In the genomic region with DNA sequence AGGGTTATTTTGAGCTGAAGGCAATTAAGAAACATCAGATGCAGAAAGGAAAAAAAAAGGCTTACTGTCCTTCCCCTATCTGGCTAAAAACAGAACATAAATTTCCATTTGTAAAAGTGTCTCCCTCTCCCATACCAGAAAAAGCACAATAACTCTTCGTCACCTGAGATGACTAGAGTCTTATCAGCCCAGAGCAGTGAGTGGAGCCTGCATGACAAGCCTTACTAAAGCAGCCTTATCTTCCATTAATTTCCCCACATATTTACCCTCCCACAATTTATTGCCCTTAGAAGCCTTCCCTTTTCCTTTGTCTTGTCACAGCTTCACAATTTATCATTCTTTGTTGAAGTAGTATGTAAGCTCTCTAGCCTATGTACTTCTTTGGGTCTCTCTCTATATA, we compare ENCODE assay signal across 1 cellular context.
TF ChIP-seq lines count a peak whose summit lies in the region.

No MANE protein-coding gene starts in this region.

TF ChIP-seq in K562, 482 proteins besides CTCF, POLR2A, EP300 and RAD21 (continued from another document and continues in another):
- TF ChIP-seq ZBTB40 (IDR thresholded peaks at IDR 0.05) (no peak), ZBTB40 (CRISPR knock-in tag; IDR thresholded peaks at IDR 0.05) (no peak), ZNF324 (CRISPR knock-in tag; IDR thresholded peaks at IDR 0.05) (no peak), DACH1 (IDR thresholded peaks at IDR 0.05; ENCODE audit: partially characterized antibody) (peak; percentile 97), TAF1 (IDR thresholded peaks at IDR 0.05; ENCODE audit: control insufficient read depth, extremely low read depth, insufficient read depth, low read length, severe bottlenecking) (no peak), EGR1 (conservative IDR thresholded peaks at IDR 0.05) (peak; percentile 71), SIRT6 (IDR thresholded peaks at IDR 0.05; ENCODE audit: low read depth, low read length) (no peak), ZNF830 (CRISPR knock-in tag; IDR thresholded peaks at IDR 0.05) (no peak), FOXK1 (CRISPR knock-in tag; IDR thresholded peaks at IDR 0.05; ENCODE audit: borderline replicate concordance) (no peak), TRIM28 (IDR thresholded peaks at IDR 0.05) (peak; percentile 83), SOX6 (IDR thresholded peaks at IDR 0.05) (peak; percentile 100), ZNF212 (CRISPR knock-in tag; IDR thresholded peaks at IDR 0.05) (no peak), KDM2B (CRISPR knock-in tag; IDR thresholded peaks at IDR 0.05) (no peak), ZNF263 (CRISPR knock-in tag; IDR thresholded peaks at IDR 0.05; ENCODE audit: borderline replicate concordance) (no peak), ZNF124 (CRISPR knock-in tag; IDR thresholded peaks at IDR 0.05) (no peak), EHMT2 (IDR thresholded peaks at IDR 0.05) (peak; percentile 85), FOXJ3 (CRISPR knock-in tag; IDR thresholded peaks at IDR 0.05) (no peak), ETS2 (tag; IDR thresholded peaks at IDR 0.05; ENCODE audit: borderline replicate concordance, poor library complexity, severe bottlenecking) (no peak), NFYB (IDR thresholded peaks at IDR 0.05; ENCODE audit: extremely low read depth, insufficient read length) (no peak), ZNF551 (CRISPR knock-in tag; IDR thresholded peaks at IDR 0.05) (no peak), COPS2 (conservative IDR thresholded peaks at IDR 0.05) (no peak), ZC3H4 (CRISPR knock-in tag; IDR thresholded peaks at IDR 0.05; ENCODE audit: borderline replicate concordance) (no peak), RNF2 (IDR thresholded peaks at IDR 0.05) (peak; percentile 69; the same call in 1 of the 2 replicates), ZNF584 (CRISPR knock-in tag; IDR thresholded peaks at IDR 0.05; ENCODE audit: low read depth) (peak; percentile 59; the same call in 1 of the 2 replicates), IRF2 (CRISPR knock-in tag; IDR thresholded peaks at IDR 0.05) (no peak), FUS (optimal IDR thresholded peaks at IDR 0.05; ENCODE audit: low read depth, low read length) (no peak), CBX2 (IDR thresholded peaks at IDR 0.05; ENCODE audit: insufficient read depth, low read length, poor library complexity, severe bottlenecking) (no peak), LEF1 (IDR thresholded peaks at IDR 0.05) (peak; percentile 96), CC2D1A (IDR thresholded peaks at IDR 0.05) (peak; percentile 90; the same call in 1 of the 2 replicates), PTBP1 (IDR thresholded peaks at IDR 0.05; ENCODE audit: low read depth, low read length) (no peak), HMGXB4 (CRISPR knock-in tag; IDR thresholded peaks at IDR 0.05) (no peak), RBBP5 (IDR thresholded peaks at IDR 0.05; ENCODE audit: borderline replicate concordance, insufficient read depth, low read length, poor library complexity, severe bottlenecking) (no peak), KDM1A (IDR thresholded peaks at IDR 0.05) (peak; percentile 88 to 91), PHB2 (IDR thresholded peaks at IDR 0.05; ENCODE audit: low read depth) (peak; percentile 93), FOS (IDR thresholded peaks at IDR 0.05; ENCODE audit: extremely low read depth, insufficient read length) (no peak)
- TF ChIP-seq, protein P1, sequence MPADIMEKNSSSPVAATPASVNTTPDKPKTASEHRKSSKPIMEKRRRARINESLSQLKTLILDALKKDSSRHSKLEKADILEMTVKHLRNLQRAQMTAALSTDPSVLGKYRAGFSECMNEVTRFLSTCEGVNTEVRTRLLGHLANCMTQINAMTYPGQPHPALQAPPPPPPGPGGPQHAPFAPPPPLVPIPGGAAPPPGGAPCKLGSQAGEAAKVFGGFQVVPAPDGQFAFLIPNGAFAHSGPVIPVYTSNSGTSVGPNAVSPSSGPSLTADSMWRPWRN (IDR thresholded peaks at IDR 0.05; ENCODE audit: low read depth): peak; percentile 94
- TF ChIP-seq, protein P2, sequence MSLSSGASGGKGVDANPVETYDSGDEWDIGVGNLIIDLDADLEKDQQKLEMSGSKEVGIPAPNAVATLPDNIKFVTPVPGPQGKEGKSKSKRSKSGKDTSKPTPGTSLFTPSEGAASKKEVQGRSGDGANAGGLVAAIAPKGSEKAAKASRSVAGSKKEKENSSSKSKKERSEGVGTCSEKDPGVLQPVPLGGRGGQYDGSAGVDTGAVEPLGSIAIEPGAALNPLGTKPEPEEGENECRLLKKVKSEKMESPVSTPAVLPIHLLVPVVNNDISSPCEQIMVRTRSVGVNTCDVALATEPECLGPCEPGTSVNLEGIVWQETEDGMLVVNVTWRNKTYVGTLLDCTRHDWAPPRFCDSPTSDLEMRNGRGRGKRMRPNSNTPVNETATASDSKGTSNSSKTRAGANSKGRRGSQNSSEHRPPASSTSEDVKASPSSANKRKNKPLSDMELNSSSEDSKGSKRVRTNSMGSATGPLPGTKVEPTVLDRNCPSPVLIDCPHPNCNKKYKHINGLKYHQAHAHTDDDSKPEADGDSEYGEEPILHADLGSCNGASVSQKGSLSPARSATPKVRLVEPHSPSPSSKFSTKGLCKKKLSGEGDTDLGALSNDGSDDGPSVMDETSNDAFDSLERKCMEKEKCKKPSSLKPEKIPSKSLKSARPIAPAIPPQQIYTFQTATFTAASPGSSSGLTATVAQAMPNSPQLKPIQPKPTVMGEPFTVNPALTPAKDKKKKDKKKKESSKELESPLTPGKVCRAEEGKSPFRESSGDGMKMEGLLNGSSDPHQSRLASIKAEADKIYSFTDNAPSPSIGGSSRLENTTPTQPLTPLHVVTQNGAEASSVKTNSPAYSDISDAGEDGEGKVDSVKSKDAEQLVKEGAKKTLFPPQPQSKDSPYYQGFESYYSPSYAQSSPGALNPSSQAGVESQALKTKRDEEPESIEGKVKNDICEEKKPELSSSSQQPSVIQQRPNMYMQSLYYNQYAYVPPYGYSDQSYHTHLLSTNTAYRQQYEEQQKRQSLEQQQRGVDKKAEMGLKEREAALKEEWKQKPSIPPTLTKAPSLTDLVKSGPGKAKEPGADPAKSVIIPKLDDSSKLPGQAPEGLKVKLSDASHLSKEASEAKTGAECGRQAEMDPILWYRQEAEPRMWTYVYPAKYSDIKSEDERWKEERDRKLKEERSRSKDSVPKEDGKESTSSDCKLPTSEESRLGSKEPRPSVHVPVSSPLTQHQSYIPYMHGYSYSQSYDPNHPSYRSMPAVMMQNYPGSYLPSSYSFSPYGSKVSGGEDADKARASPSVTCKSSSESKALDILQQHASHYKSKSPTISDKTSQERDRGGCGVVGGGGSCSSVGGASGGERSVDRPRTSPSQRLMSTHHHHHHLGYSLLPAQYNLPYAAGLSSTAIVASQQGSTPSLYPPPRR (CRISPR knock-in tag; IDR thresholded peaks at IDR 0.05; ENCODE audit: borderline replicate concordance): no peak
- TF ChIP-seq, protein P3, sequence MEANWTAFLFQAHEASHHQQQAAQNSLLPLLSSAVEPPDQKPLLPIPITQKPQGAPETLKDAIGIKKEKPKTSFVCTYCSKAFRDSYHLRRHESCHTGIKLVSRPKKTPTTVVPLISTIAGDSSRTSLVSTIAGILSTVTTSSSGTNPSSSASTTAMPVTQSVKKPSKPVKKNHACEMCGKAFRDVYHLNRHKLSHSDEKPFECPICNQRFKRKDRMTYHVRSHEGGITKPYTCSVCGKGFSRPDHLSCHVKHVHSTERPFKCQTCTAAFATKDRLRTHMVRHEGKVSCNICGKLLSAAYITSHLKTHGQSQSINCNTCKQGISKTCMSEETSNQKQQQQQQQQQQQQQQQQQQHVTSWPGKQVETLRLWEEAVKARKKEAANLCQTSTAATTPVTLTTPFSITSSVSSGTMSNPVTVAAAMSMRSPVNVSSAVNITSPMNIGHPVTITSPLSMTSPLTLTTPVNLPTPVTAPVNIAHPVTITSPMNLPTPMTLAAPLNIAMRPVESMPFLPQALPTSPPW (CRISPR knock-in tag; IDR thresholded peaks at IDR 0.05): no peak
- TF ChIP-seq, protein P4, sequence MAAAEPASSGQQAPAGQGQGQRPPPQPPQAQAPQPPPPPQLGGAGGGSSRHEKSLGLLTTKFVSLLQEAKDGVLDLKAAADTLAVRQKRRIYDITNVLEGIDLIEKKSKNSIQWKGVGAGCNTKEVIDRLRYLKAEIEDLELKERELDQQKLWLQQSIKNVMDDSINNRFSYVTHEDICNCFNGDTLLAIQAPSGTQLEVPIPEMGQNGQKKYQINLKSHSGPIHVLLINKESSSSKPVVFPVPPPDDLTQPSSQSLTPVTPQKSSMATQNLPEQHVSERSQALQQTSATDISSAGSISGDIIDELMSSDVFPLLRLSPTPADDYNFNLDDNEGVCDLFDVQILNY (CRISPR knock-in tag; IDR thresholded peaks at IDR 0.05): no peak
- TF ChIP-seq, protein P5, sequence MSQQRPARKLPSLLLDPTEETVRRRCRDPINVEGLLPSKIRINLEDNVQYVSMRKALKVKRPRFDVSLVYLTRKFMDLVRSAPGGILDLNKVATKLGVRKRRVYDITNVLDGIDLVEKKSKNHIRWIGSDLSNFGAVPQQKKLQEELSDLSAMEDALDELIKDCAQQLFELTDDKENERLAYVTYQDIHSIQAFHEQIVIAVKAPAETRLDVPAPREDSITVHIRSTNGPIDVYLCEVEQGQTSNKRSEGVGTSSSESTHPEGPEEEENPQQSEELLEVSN (IDR thresholded peaks at IDR 0.05; ENCODE audit: borderline replicate concordance in 1 of 2, extremely low read depth in 1 of 2, insufficient read depth in 1 of 2, insufficient read length in 1 of 2, low read depth in 1 of 2, low read length in 1 of 2, poor library complexity in 1 of 2, severe bottlenecking in 1 of 2): no peak
- TF ChIP-seq, protein P6, sequence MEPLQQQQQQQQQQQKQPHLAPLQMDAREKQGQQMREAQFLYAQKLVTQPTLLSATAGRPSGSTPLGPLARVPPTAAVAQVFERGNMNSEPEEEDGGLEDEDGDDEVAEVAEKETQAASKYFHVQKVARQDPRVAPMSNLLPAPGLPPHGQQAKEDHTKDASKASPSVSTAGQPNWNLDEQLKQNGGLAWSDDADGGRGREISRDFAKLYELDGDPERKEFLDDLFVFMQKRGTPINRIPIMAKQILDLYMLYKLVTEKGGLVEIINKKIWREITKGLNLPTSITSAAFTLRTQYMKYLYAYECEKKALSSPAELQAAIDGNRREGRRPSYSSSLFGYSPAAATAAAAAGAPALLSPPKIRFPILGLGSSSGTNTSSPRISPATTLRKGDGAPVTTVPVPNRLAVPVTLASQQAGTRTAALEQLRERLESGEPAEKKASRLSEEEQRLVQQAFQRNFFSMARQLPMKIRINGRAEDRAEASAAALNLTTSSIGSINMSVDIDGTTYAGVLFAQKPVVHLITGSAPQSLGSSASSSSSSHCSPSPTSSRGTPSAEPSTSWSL (CRISPR knock-in tag; IDR thresholded peaks at IDR 0.05; ENCODE audit: borderline replicate concordance): no peak
